ENCODE assay signal across 15 cellular contexts in genomic region chr11:115613986-115614625, GRCh38.
DNase-seq lines count a peak whose midpoint lies in the region; ATAC-seq and TF ChIP-seq lines count a peak whose summit lies in the region.
"Had no signal": no experiment of that assay in that cellular context is flagged by ENCODE, and none has a peak within 500 bp of the region (broad histone marks: within the 10 kb centered on the region; RNA-seq: fewer than 3 reads in every experiment).

No MANE protein-coding gene starts in this region.

- DNase-seq in cardiac muscle cell (ENCODE audit: low read depth in 1 of 2, low spot score in 1 of 2) (peak in 1 of 2 donors; percentile 19), left ventricle myocardium superior (no peak), T1000 (lab: John Stamatoyannopoulos, UW) (peak; percentile 36), fibroblast of villous mesenchyme (ENCODE audit: low read depth) (peak; percentile 11), NCI-H1436 (lab: John Stamatoyannopoulos, UW) (no peak), gastrocnemius medialis (no peak)
- no peak for DNase-seq in effector memory CD4-positive, alpha-beta T cell
- DNase-seq: activated naive CD4-positive, alpha-beta T cell treated with Interleukin-2 at 50 U/mL for 16 hours; NCI-H1048; NCI-H446; PC-9; T-helper 2 cell; tibial artery had no signal

- TF ChIP-seq CTCF in cardiac muscle cell (IDR thresholded peaks at IDR 0.05; ENCODE audit: low read depth, low read length), result peak; percentile 3
- TF ChIP-seq CTCF in fibroblast of villous mesenchyme (IDR thresholded peaks at IDR 0.05; ENCODE audit: insufficient read depth, low read depth, low read length), result no peak
- no peak for TF ChIP-seq CTCF in gastrocnemius medialis (IDR thresholded peaks at IDR 0.05 in 4 of 5, conservative IDR thresholded peaks at IDR 0.05 in 1 of 5)

- ATAC-seq in left ventricle myocardium superior (no peak), HG03439 (IDR thresholded peaks at IDR 0.05; ENCODE audit: unreplicated experiment) (no peak), gastrocnemius medialis (no peak)
- ATAC-seq: HCT116 had no signal

- H3K9me3 ChIP-seq in cardiac muscle cell (ENCODE audit: low read depth) (no peaks in the 10 kb centered on the region), gastrocnemius medialis (no peaks in the 10 kb centered on the region)
- H3K9me3 ChIP-seq in effector memory CD4-positive, alpha-beta T cell (ENCODE audit: control insufficient read depth, low read length), result no peaks in the 10 kb centered on the region
- H3K9me3 ChIP-seq: tibial artery had no signal

- in situ Hi-C loops in gastrocnemius medialis (cut with MboI; ENCODE audit: low sequenced_read_pairs in 4 of 4), result no loop called here

- intact Hi-C loops in left ventricle myocardium superior (cut with micrococcal nuclease), result no loop called here
- intact Hi-C loops in gastrocnemius medialis (cut with DNase I; ENCODE audit: low total_unique reads), result no loop called here

- no peak for TF ChIP-seq POLR2A in gastrocnemius medialis (IDR thresholded peaks at IDR 0.05)

- H3K27ac ChIP-seq in cardiac muscle cell (no peak overlapping the region), gastrocnemius medialis (no peak overlapping the region)
- no peak overlapping the region for H3K27ac ChIP-seq in effector memory CD4-positive, alpha-beta T cell (ENCODE audit: insufficient read depth, low read length, poor library complexity, severe bottlenecking)
- H3K27ac ChIP-seq: PC-9, tibial artery had no signal

- H3K4me1 ChIP-seq in cardiac muscle cell (ENCODE audit: low read depth) (peaks cover 27% of the 10 kb centered on the region), gastrocnemius medialis (peaks cover 8% of the 10 kb centered on the region in 2 donors)
- no peaks in the 10 kb centered on the region for H3K4me1 ChIP-seq in effector memory CD4-positive, alpha-beta T cell (ENCODE audit: control insufficient read depth, insufficient read depth, low read length, poor library complexity, severe bottlenecking)

- H3K4me3 ChIP-seq in cardiac muscle cell (no peak overlapping the region), fibroblast of villous mesenchyme (ENCODE audit: low read depth, low read length) (no peak overlapping the region), gastrocnemius medialis (no peak overlapping the region)
- H3K4me3 ChIP-seq in effector memory CD4-positive, alpha-beta T cell (ENCODE audit: insufficient read depth, low read depth, low read length, poor library complexity, severe bottlenecking), result no peak overlapping the region
- H3K4me3 ChIP-seq: PC-9, tibial artery had no signal

- H3K36me3 ChIP-seq in cardiac muscle cell (no peaks in the 10 kb centered on the region), gastrocnemius medialis (no peaks in the 10 kb centered on the region)
- no peaks in the 10 kb centered on the region for H3K36me3 ChIP-seq in effector memory CD4-positive, alpha-beta T cell (ENCODE audit: control insufficient read depth, insufficient read depth, low read length)
- H3K36me3 ChIP-seq: tibial artery had no signal

- H3K27me3 ChIP-seq in cardiac muscle cell, result no peaks in the 10 kb centered on the region
- H3K27me3 ChIP-seq in effector memory CD4-positive, alpha-beta T cell (replicated peaks; ENCODE audit: control insufficient read depth, insufficient read depth, low read length, poor library complexity, severe bottlenecking), result no peaks in the 10 kb centered on the region
- no peaks in the 10 kb centered on the region for H3K27me3 ChIP-seq in gastrocnemius medialis

Comparison
In these comparisons a context has a peak if more than half of its experiments do, and no peak if none do; other contexts are left out.
1. DNase-seq: peak in T1000 (single experiment) and fibroblast of villous mesenchyme (single experiment); none in left ventricle myocardium superior (single experiment), NCI-H1436 (single experiment), effector memory CD4-positive, alpha-beta T cell (0 of 3) and gastrocnemius medialis (0 of 2).